In the genomic region with DNA sequence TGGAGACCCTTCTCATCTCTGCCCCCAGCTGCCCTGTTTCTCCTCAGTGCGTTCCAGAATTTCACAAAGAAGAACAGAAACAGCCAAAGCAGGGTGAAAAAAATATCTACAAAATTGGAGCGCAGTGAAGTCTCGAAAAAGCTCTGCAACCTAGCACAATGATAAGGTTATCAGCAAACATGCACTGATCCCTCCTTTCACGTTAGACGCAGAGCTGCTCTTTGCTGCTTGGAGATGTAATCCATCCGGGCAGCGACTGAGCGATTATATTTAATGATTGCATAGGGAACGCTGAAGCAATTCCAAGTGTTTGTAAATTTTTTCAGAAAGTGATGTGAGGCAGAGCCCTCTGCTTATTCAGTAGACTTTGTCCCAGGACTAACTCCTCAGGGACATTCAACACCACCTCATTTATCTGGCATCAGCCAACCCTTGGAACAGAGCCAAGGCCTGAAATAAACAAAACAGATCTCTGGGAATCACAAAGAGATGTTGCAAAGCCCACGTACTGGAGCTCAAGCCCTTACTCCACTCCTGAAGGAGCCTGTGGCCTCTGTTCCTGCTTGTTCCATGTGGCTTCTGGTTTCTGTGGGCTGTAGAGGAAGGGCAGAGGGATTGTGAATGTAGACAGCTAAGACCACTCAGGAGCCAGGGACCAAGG, we compare ENCODE assay signal across 1 cellular context.
TF ChIP-seq lines count a peak whose summit lies in the region.

No MANE protein-coding gene starts in this region.

TF ChIP-seq in HEK293T, 16 proteins besides CTCF, POLR2A, EP300 and RAD21 (continued from another document):
- TF ChIP-seq ZNF384 (IDR thresholded peaks at IDR 0.05) (no peak), NFRKB (IDR thresholded peaks at IDR 0.05) (no peak)
